7 cellular contexts compared by ENCODE assay signal in genomic region chr1:183318433-183318832, GRCh38.
DNase-seq lines count a peak whose midpoint lies in the region; ATAC-seq and TF ChIP-seq lines count a peak whose summit lies in the region.

No MANE protein-coding gene starts in this region.

- DNase-seq in caudate nucleus (lab: John Stamatoyannopoulos, UW) (peak in 3 of 61 donors; percentile 17 to 40 (median 39)), left lobe of liver (ENCODE audit: low spot score) (peak; percentile 56), upper lobe of right lung (peak; percentile 79), T-cell (no peak)

- no peak overlapping the region for H3K4me3 Mint-ChIP-seq in T-cell

- peaks cover 19 to 20% of the 10 kb centered on the region in 2 donors for H3K27me3 Mint-ChIP-seq in T-cell

- H3K27ac Mint-ChIP-seq in T-cell = no peak overlapping the region

- TF ChIP-seq EP300 in Ishikawa (IDR thresholded peaks at IDR 0.05; ENCODE audit: borderline replicate concordance) = no peak

- CTCF ChIA-PET in T-cell (lab: Charles Lee) = no interaction called here

- no peaks in the 10 kb centered on the region for H3K9me3 ChIP-seq in upper lobe of right lung

- no peaks in the 10 kb centered on the region for H3K36me3 ChIP-seq in upper lobe of right lung

- H3K9me3 Mint-ChIP-seq in T-cell = no peaks in the 10 kb centered on the region

- H3K27me3 ChIP-seq in upper lobe of right lung = no peaks in the 10 kb centered on the region

- intact Hi-C loops in upper lobe of right lung (cut with DNase I) = no loop called here

- TF ChIP-seq RAD21 in Ishikawa (IDR thresholded peaks at IDR 0.05; ENCODE audit: low read depth) = peak; percentile 61

- ATAC-seq in GM19372 (IDR thresholded peaks at IDR 0.05; ENCODE audit: low read depth, unreplicated experiment) (peak; percentile 59), left lobe of liver (peak; percentile 99), upper lobe of right lung (peak; percentile 95), HG02938 (IDR thresholded peaks at IDR 0.05; ENCODE audit: unreplicated experiment) (no peak), T-cell (replicated peaks in 1 of 4) (no peak)

- H3K4me1 Mint-ChIP-seq in T-cell = no peaks in the 10 kb centered on the region

- H3K4me1 ChIP-seq in upper lobe of right lung = peaks cover 13% of the 10 kb centered on the region

- POLR2A ChIA-PET in T-cell (lab: Charles Lee) = no interaction called here

- peak; percentile 58 for TF ChIP-seq CTCF in upper lobe of right lung (IDR thresholded peaks at IDR 0.05)

- H3K36me3 Mint-ChIP-seq in T-cell = no peaks in the 10 kb centered on the region

- H3K27ac ChIP-seq in caudate nucleus (ENCODE audit: low read depth, low read length) (peak overlapping the region; percentile 23), upper lobe of right lung (peak overlapping the region; percentile 60)

- H3K4me3 ChIP-seq in upper lobe of right lung = no peak overlapping the region

TF ChIP-seq in Ishikawa, 13 proteins besides CTCF, POLR2A, EP300 and RAD21:
- TF ChIP-seq REST (IDR thresholded peaks at IDR 0.05; ENCODE audit: low read depth) (no peak), CEBPB (IDR thresholded peaks at IDR 0.05) (peak; percentile 83)
TF ChIP-seq in Ishikawa: peak in this region for 1.

Comparison
In these comparisons a context has a peak if more than half of its experiments do, and no peak if none do; other contexts are left out.
1. ATAC-seq: peak in GM19372 (single experiment), left lobe of liver (single experiment) and upper lobe of right lung (single experiment); none in HG02938 (single experiment) and T-cell (0 of 4).
2. DNase-seq: peak in left lobe of liver (single experiment) and upper lobe of right lung (single experiment); none in T-cell (0 of 34).